In the genomic region with DNA sequence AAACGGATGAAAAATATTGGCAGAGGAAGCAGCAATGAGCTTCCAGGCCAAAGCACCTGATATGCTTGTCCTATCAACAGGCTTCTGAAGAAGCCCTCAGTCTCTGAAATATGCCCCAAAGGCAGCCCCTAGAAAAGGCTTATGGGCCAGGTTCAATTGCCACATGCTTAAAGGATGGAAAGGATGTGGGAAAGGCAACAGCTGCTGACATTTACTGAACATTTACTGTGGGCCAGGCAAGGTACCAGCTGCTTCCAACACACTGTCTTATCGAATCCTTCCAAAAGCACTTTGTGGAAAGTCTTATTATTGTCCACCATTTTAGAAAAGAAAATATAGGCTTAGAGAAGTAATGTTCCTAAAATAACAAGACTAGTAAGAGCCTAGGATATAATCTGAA, we compare ENCODE assay signal across 16 cellular contexts. TPM values are rescaled to one million over a fixed set of nuclear protein-coding genes. Genes with fewer than 3 reads are reported as not detected.
DNase-seq lines count a peak whose midpoint lies in the region; ATAC-seq and TF ChIP-seq lines count a peak whose summit lies in the region.
"Had no signal": no experiment of that assay in that cellular context is flagged by ENCODE, and none has a peak within 500 bp of the region (broad histone marks: within the 10 kb centered on the region; RNA-seq: fewer than 3 reads in every experiment).

No MANE protein-coding gene starts in this region.

- no peaks in the 10 kb centered on the region for H3K4me1 Mint-ChIP-seq in stimulated activated memory B cell treated with anti-CD40 and anti-IgM and Interleukin-4, amounts not matched to agents 10 μg/mL and 1 μg/mL and 100 μg/mL, for 72 hours
- H3K4me1 Mint-ChIP-seq: CD8-positive, alpha-beta memory T cell; IgD-negative memory B cell had no signal

- no peaks in the 10 kb centered on the region for H3K36me3 ChIP-seq in HEK293 (ENCODE audit: control insufficient read depth in 2 of 2, insufficient read depth in 1 of 2, low read length in 2 of 2)
- no peaks in the 10 kb centered on the region for H3K36me3 ChIP-seq in neural cell (ENCODE audit: insufficient read depth, low read length)
- no peaks in the 10 kb centered on the region for H3K36me3 ChIP-seq in upper lobe of right lung
- H3K36me3 ChIP-seq: BLaER1 had no signal

- peak overlapping the region; percentile 30 for H3K9ac ChIP-seq in neural cell (ENCODE audit: low read length)
- H3K9ac ChIP-seq: BLaER1 had no signal

- H3K27me3 Mint-ChIP-seq in stimulated activated memory B cell treated with anti-CD40 and anti-IgM and Interleukin-4, amounts not matched to agents 10 μg/mL and 1 μg/mL and 100 μg/mL, for 72 hours = peaks cover 7% of the 10 kb centered on the region

- no peaks in the 10 kb centered on the region for H3K9me3 Mint-ChIP-seq in stimulated activated memory B cell treated with anti-CD40 and anti-IgM and Interleukin-4, amounts not matched to agents 10 μg/mL and 1 μg/mL and 100 μg/mL, for 72 hours
- H3K9me3 Mint-ChIP-seq: CD8-positive, alpha-beta memory T cell; GM23338 had no signal

- TF ChIP-seq EP300 in neural cell (conservative IDR thresholded peaks at IDR 0.05; ENCODE audit: poor library complexity, severe bottlenecking) = no peak

- intact Hi-C loops in dorsolateral prefrontal cortex (cut with DNase I) (no loop called here), upper lobe of right lung (cut with DNase I) (no loop called here)

- H3K9me3 ChIP-seq in HEK293 (ENCODE audit: control insufficient read depth, insufficient read depth, low read depth, low read length) (no peaks in the 10 kb centered on the region), neural cell (ENCODE audit: low read length) (no peaks in the 10 kb centered on the region), upper lobe of right lung (no peaks in the 10 kb centered on the region)
- H3K9me3 ChIP-seq: BLaER1, Caco-2 had no signal

- TF ChIP-seq RAD21 in neural cell (conservative IDR thresholded peaks at IDR 0.05) = no peak

- H3K27ac ChIP-seq in HEK293 (ENCODE audit: extremely low read depth, low read depth, low read length) (no peak overlapping the region), dorsolateral prefrontal cortex (peak overlapping the region in 51 of 59 donors; percentile 8 to 88 (median 68)), neural cell (ENCODE audit: low read length) (peak overlapping the region; percentile 79), upper lobe of right lung (no peak overlapping the region)
- H3K27ac ChIP-seq: BLaER1 had no signal

- H3K4me1 ChIP-seq in HEK293 (ENCODE audit: control insufficient read depth, insufficient read depth, low read length) (peaks cover 22% of the 10 kb centered on the region), upper lobe of right lung (peaks cover 9% of the 10 kb centered on the region)
- H3K4me1 ChIP-seq: BLaER1, Caco-2 had no signal

- H3K4me2 ChIP-seq in neural cell (ENCODE audit: low read length) = peak overlapping the region; percentile 52
- H3K4me2 ChIP-seq: BLaER1, GM23338 had no signal

- H3K79me2 ChIP-seq in neural cell (replicated peaks; ENCODE audit: insufficient read depth, low read length) = no peaks in the 10 kb centered on the region

- H3K27me3 ChIP-seq in dorsolateral prefrontal cortex (no peaks in the 10 kb centered on the region), neural cell (ENCODE audit: insufficient read depth, low read depth, low read length) (no peaks in the 10 kb centered on the region), upper lobe of right lung (no peaks in the 10 kb centered on the region)
- H3K27me3 ChIP-seq: BLaER1 had no signal

- H3K27ac Mint-ChIP-seq in stimulated activated memory B cell treated with anti-CD40 and anti-IgM and Interleukin-4, amounts not matched to agents 10 μg/mL and 1 μg/mL and 100 μg/mL, for 72 hours = no peak overlapping the region
- H3K27ac Mint-ChIP-seq: GM23338 had no signal

- TF ChIP-seq CTCF in HEK293 (tag by site-specific recombination; IDR thresholded peaks at IDR 0.05) = no peak
- no peak for TF ChIP-seq CTCF in dorsolateral prefrontal cortex (IDR thresholded peaks at IDR 0.05 in 54 of 56, conservative IDR thresholded peaks at IDR 0.05 in 2 of 56; ENCODE audit: low read depth in 1 of 56, partially characterized antibody in 56 of 56)
- no peak for TF ChIP-seq CTCF in neural cell (IDR thresholded peaks at IDR 0.05; ENCODE audit: poor library complexity, severe bottlenecking)
- no peak for TF ChIP-seq CTCF in upper lobe of right lung (IDR thresholded peaks at IDR 0.05)

- no peak overlapping the region for H3K4me3 Mint-ChIP-seq in stimulated activated memory B cell treated with anti-CD40 and anti-IgM and Interleukin-4, amounts not matched to agents 10 μg/mL and 1 μg/mL and 100 μg/mL, for 72 hours
- H3K4me3 Mint-ChIP-seq: CD8-positive, alpha-beta memory T cell; GM23338; IgD-negative memory B cell had no signal

- H3F3A ChIP-seq in neural cell (ENCODE audit: insufficient read depth, low read length, poor library complexity, severe bottlenecking) = no peaks in the 10 kb centered on the region

- H2AFZ ChIP-seq in neural cell (ENCODE audit: low read depth, low read length) = no peak overlapping the region
- H2AFZ ChIP-seq: GM23338 had no signal

- no peak for ATAC-seq in stimulated activated memory B cell treated with anti-CD40 and anti-IgM and Interleukin-4, amounts not matched to agents 10 μg/mL and 1 μg/mL and 100 μg/mL, for 72 hours
- ATAC-seq in upper lobe of right lung = no peak
- ATAC-seq: GM12878, GM23338 had no signal

- H3K9me2 ChIP-seq in neural cell (ENCODE audit: insufficient read depth, low read length) = no peaks in the 10 kb centered on the region

- H3K36me3 Mint-ChIP-seq in stimulated activated memory B cell treated with anti-CD40 and anti-IgM and Interleukin-4, amounts not matched to agents 10 μg/mL and 1 μg/mL and 100 μg/mL, for 72 hours = no peaks in the 10 kb centered on the region
- H3K36me3 Mint-ChIP-seq: CD8-positive, alpha-beta memory T cell had no signal

- H3K4me3 ChIP-seq in HEK293 (ENCODE audit: low read depth, low read length) = no peak overlapping the region
- H3K4me3 ChIP-seq in dorsolateral prefrontal cortex = no peak overlapping the region
- peak overlapping the region; percentile 36 for H3K4me3 ChIP-seq in neural cell (ENCODE audit: low read length)
- no peak overlapping the region for H3K4me3 ChIP-seq in upper lobe of right lung
- H3K4me3 ChIP-seq: BLaER1, GM12878, GM23338 had no signal

- CTCF ChIA-PET in HEK293 (lab: Yijun Ruan, JAX) = interaction anchor here (0.8 to 1.9 kb wide), 3 partner anchors 10 to 397 kb away, joined by 3 to 6 read pairs (median 4); no protein-coding TSS in a partner anchor

- H4K20me1 ChIP-seq in neural cell (ENCODE audit: insufficient read depth) = no peaks in the 10 kb centered on the region
- H4K20me1 ChIP-seq: BLaER1 had no signal

- POLR2A ChIA-PET in HEK293 (lab: Yijun Ruan, JAX) = interaction anchor here (3.2 kb wide), 1 partner anchor 56 kb away, joined by 24 read pairs; a partner anchor contains a TSS

- peak; percentile 24 for DNase-seq in NCI-H1694 treated with DMSO at 0.1 percent for 48 hours (lab: John Stamatoyannopoulos, UW)
- no peak for DNase-seq in dorsolateral prefrontal cortex
- no peak for DNase-seq in 8988T
- DNase-seq in NCI-H2227 (lab: John Stamatoyannopoulos, UW; ENCODE audit: unreplicated experiment) = no peak
- no peak for DNase-seq in upper lobe of right lung
- DNase-seq: AML-193; Caco-2; CD8-positive, alpha-beta memory T cell; H7 had no signal

TF ChIP-seq in HEK293, 187 proteins besides CTCF, POLR2A, EP300 and RAD21:
- TF ChIP-seq OSR2 (tag by site-specific recombination; IDR thresholded peaks at IDR 0.05) (peak; percentile 86), ZNF324 (tag by site-specific recombination; IDR thresholded peaks at IDR 0.05) (no peak), ZNF548 (tag by site-specific recombination; IDR thresholded peaks at IDR 0.05) (no peak)

TF ChIP-seq in neural cell, 6 proteins besides CTCF, POLR2A, EP300 and RAD21:
- TF ChIP-seq SMC3 (conservative IDR thresholded peaks at IDR 0.05; ENCODE audit: poor library complexity) (no peak), MXI1 (conservative IDR thresholded peaks at IDR 0.05; ENCODE audit: poor library complexity, severe bottlenecking) (no peak), TAF1 (IDR thresholded peaks at IDR 0.05; ENCODE audit: low read depth) (no peak), POLR2AphosphoS5 (IDR thresholded peaks at IDR 0.05) (no peak), EZH2 (IDR thresholded peaks at IDR 0.05; ENCODE audit: borderline replicate concordance, insufficient read depth, low read length, poor library complexity, severe bottlenecking) (no peak)
- TF ChIP-seq, protein P1, sequence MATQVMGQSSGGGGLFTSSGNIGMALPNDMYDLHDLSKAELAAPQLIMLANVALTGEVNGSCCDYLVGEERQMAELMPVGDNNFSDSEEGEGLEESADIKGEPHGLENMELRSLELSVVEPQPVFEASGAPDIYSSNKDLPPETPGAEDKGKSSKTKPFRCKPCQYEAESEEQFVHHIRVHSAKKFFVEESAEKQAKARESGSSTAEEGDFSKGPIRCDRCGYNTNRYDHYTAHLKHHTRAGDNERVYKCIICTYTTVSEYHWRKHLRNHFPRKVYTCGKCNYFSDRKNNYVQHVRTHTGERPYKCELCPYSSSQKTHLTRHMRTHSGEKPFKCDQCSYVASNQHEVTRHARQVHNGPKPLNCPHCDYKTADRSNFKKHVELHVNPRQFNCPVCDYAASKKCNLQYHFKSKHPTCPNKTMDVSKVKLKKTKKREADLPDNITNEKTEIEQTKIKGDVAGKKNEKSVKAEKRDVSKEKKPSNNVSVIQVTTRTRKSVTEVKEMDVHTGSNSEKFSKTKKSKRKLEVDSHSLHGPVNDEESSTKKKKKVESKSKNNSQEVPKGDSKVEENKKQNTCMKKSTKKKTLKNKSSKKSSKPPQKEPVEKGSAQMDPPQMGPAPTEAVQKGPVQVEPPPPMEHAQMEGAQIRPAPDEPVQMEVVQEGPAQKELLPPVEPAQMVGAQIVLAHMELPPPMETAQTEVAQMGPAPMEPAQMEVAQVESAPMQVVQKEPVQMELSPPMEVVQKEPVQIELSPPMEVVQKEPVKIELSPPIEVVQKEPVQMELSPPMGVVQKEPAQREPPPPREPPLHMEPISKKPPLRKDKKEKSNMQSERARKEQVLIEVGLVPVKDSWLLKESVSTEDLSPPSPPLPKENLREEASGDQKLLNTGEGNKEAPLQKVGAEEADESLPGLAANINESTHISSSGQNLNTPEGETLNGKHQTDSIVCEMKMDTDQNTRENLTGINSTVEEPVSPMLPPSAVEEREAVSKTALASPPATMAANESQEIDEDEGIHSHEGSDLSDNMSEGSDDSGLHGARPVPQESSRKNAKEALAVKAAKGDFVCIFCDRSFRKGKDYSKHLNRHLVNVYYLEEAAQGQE (IDR thresholded peaks at IDR 0.05; ENCODE audit: borderline replicate concordance) = no peak

RNA-seq across cellular contexts. Expression of a gene that starts 56.5 kb away (rescaled TPM):
- 100 to 1,000 TPM; 113 to 236 (median 152) TPM for total RNA-seq in dorsolateral prefrontal cortex
- 24.3 and 28.1 TPM in 2 replicates for polyA plus RNA-seq in neural cell
- 93.7 and 135 TPM in 2 replicates for polyA minus RNA-seq in neural cell
- total RNA-seq in upper lobe of right lung = 100 TPM
- polyA plus RNA-seq: CD8-positive, alpha-beta memory T cell; IgD-negative memory B cell had no signal

RNA-seq across cellular contexts. Expression of a gene that starts 56.8 kb away (rescaled TPM):
- total RNA-seq in dorsolateral prefrontal cortex = 10 to 100 TPM; 14.7 to 33.1 (median 22.0) TPM
- 30.0 and 36.6 TPM in 2 replicates for polyA plus RNA-seq in neural cell
- 67.7 and 76.2 TPM in 2 replicates for polyA minus RNA-seq in neural cell
- 31.0 TPM for total RNA-seq in upper lobe of right lung

Comparison
In these comparisons a context has a peak if more than half of its experiments do, and no peak if none do; other contexts are left out.
1. H3K27ac ChIP-seq: peak in dorsolateral prefrontal cortex (51 of 59) and neural cell (single experiment); none in HEK293 (single experiment) and upper lobe of right lung (single experiment).